Comparison of ENCODE assay signal across 2 cellular contexts in genomic region chr12:94575645-94576393, GRCh38.
TF ChIP-seq lines count a peak whose summit lies in the region.

No MANE protein-coding gene starts in this region.

TF ChIP-seq in HepG2, 621 proteins besides CTCF, POLR2A, EP300 and RAD21 (continued from another document and continues in another):
- TF ChIP-seq TFE3 (CRISPR knock-in tag; IDR thresholded peaks at IDR 0.05) (no peak), ZHX2 (IDR thresholded peaks at IDR 0.05; ENCODE audit: low read depth) (no peak), ZHX2 (CRISPR knock-in tag; IDR thresholded peaks at IDR 0.05; ENCODE audit: borderline replicate concordance) (no peak), SATB2 (CRISPR knock-in tag; IDR thresholded peaks at IDR 0.05) (no peak), ZNF746 (CRISPR knock-in tag; IDR thresholded peaks at IDR 0.05) (no peak), ZNF558 (CRISPR knock-in tag; IDR thresholded peaks at IDR 0.05; ENCODE audit: borderline replicate concordance) (no peak), HCFC1 (IDR thresholded peaks at IDR 0.05; ENCODE audit: low read depth, low read length) (no peak), PITX1 (CRISPR knock-in tag; IDR thresholded peaks at IDR 0.05) (no peak), ZXDC (CRISPR knock-in tag; IDR thresholded peaks at IDR 0.05) (no peak), HDAC1 (CRISPR knock-in tag; IDR thresholded peaks at IDR 0.05) (no peak), SNAPC2 (CRISPR knock-in tag; IDR thresholded peaks at IDR 0.05) (no peak), ZBTB39 (CRISPR knock-in tag; IDR thresholded peaks at IDR 0.05) (no peak), ZNF792 (CRISPR knock-in tag; IDR thresholded peaks at IDR 0.05) (no peak), YEATS4 (CRISPR knock-in tag; IDR thresholded peaks at IDR 0.05; ENCODE audit: borderline replicate concordance) (no peak), SOX13 (IDR thresholded peaks at IDR 0.05) (no peak), SOX13 (CRISPR knock-in tag; conservative IDR thresholded peaks at IDR 0.05 in 1 of 2, IDR thresholded peaks at IDR 0.05 in 1 of 2) (no peak), HNRNPL (IDR thresholded peaks at IDR 0.05; ENCODE audit: low read depth, low read length) (no peak)

TF ChIP-seq in WTC11, 78 proteins besides CTCF, POLR2A, EP300 and RAD21 (continued from another document):
- TF ChIP-seq AFF4 (CRISPR knock-in tag; IDR thresholded peaks at IDR 0.05; ENCODE audit: borderline replicate concordance) (no peak), ZNF317 (CRISPR knock-in tag; IDR thresholded peaks at IDR 0.05; ENCODE audit: borderline replicate concordance, low read depth) (no peak), MXD4 (CRISPR knock-in tag; IDR thresholded peaks at IDR 0.05; ENCODE audit: borderline replicate concordance) (no peak), USF1 (CRISPR knock-in tag; IDR thresholded peaks at IDR 0.05) (no peak), IRF1 (CRISPR knock-in tag; IDR thresholded peaks at IDR 0.05) (no peak), GRHL2 (CRISPR knock-in tag; IDR thresholded peaks at IDR 0.05; ENCODE audit: insufficient replicate concordance, severe bottlenecking) (no peak)
